9 cellular contexts compared by ENCODE assay signal in genomic region chr4:168511780-168512467, GRCh38. TPM values are rescaled to one million over a fixed set of nuclear protein-coding genes. Genes with fewer than 3 reads are reported as not detected.
DNase-seq lines count a peak whose midpoint lies in the region; ATAC-seq and TF ChIP-seq lines count a peak whose summit lies in the region.
"Had no signal": no experiment of that assay in that cellular context is flagged by ENCODE, and none has a peak within 500 bp of the region (broad histone marks: within the 10 kb centered on the region; RNA-seq: fewer than 3 reads in every experiment).

No MANE protein-coding gene starts in this region.

- H3K4me3 ChIP-seq in heart left ventricle = no peak overlapping the region

- TF ChIP-seq POLR2A in heart left ventricle (IDR thresholded peaks at IDR 0.05) = no peak

- TF ChIP-seq CTCF in heart left ventricle (IDR thresholded peaks at IDR 0.05) = no peak

- intact Hi-C loops in heart left ventricle (cut with DNase I) = loop anchor here in 8 of 10 donors (5.0 to 10.0 kb wide), 7 partner anchors 75 to 413 kb away; no protein-coding TSS in a partner anchor

- H3K27ac ChIP-seq in heart left ventricle = peak overlapping the region in 8 of 12 donors; percentile 14 to 54 (median 26)

- H3K9me3 ChIP-seq in heart left ventricle = no peaks in the 10 kb centered on the region

- peaks cover 0 to 5% (median 0%) of the 10 kb centered on the region in 9 donors for H3K36me3 ChIP-seq in heart left ventricle

- no peaks in the 10 kb centered on the region for H3K27me3 ChIP-seq in heart left ventricle

- peaks cover 0 to 59% (median 19%) of the 10 kb centered on the region in 12 donors for H3K4me1 ChIP-seq in heart left ventricle

- in situ Hi-C loops in SK-MEL-5 (cut with HindIII; ENCODE audit: low pct_unique_long_range_greater_than_20kb, low sequenced_read_pairs) = no loop called here

- WGBS in heart left ventricle, 4 donors = 76 to 86% (median 82%) methylated on average over 13 of the region's 13 CpGs

- peak; percentile 9 for DNase-seq in SK-MEL-5 (ENCODE audit: low read depth, low spot score)
- DNase-seq in activated CD8-positive, alpha-beta memory T cell treated with anti-CD3 and anti-CD28 coated beads, Interleukin-2, amount 50 U/mL, for 1 hour (ENCODE audit: extremely low read depth) = peak; percentile 27
- peak in 2 of 5 donors; percentile 44 for DNase-seq in heart left ventricle
- peak; percentile 20 for DNase-seq in stimulated activated CD8-positive, alpha-beta memory T cell treated with anti-CD3 and anti-CD28 coated beads, Interleukin-15, amount 100 ng/mL, for 1 hour (ENCODE audit: low read depth)

- ATAC-seq in heart left ventricle (peak in 3 of 4 donors; percentile 23 to 36 (median 27)), GM19463 (IDR thresholded peaks at IDR 0.05; ENCODE audit: unreplicated experiment) (no peak), GM19035 (IDR thresholded peaks at IDR 0.05; ENCODE audit: unreplicated experiment) (no peak), HG03135 (IDR thresholded peaks at IDR 0.05; ENCODE audit: unreplicated experiment) (no peak), GM21786 (IDR thresholded peaks at IDR 0.05; ENCODE audit: unreplicated experiment) (no peak)
- ATAC-seq: Panc1 had no signal

RNA-seq across cellular contexts. Expression of gene PALLD, which starts 15.1 kb away (rescaled TPM):
- 20.9 and 22.4 TPM in 2 replicates for total RNA-seq in SK-MEL-5 (2014; rRNA removed; shearing (Covaris generic))
- 20.7 and 35.8 TPM in 2 replicates for polyA plus RNA-seq in SK-MEL-5 (2015; cell fraction: cytosol; rRNA removed)
- 9.9 and 10.5 TPM in 2 replicates for polyA plus RNA-seq in SK-MEL-5 (2015; cell fraction: nucleus; rRNA removed)
- 1,000 to 10,000 TPM in 5 of 9 donors, 100 to 1,000 TPM in 4; 512 to 1,428 (median 1,015) TPM for total RNA-seq in heart left ventricle
- 1,000 to 10,000 TPM in 1 of 2 donors, 100 to 1,000 TPM in 1; 193 to 1,078 TPM for polyA plus RNA-seq in heart left ventricle

RNA-seq across cellular contexts. Expression of gene DDX60L, which starts 31.6 kb away (rescaled TPM):
- 15.2 and 20.4 TPM in 2 replicates for total RNA-seq in SK-MEL-5 (2014; rRNA removed; shearing (Covaris generic))
- 10.4 and 16.2 TPM in 2 replicates for polyA plus RNA-seq in SK-MEL-5 (2015; cell fraction: cytosol; rRNA removed)
- polyA plus RNA-seq in SK-MEL-5 (2015; cell fraction: nucleus; rRNA removed) = 40.5 and 43.1 TPM in 2 replicates
- 10 to 100 TPM in 6 of 9 donors, 1 to 10 TPM in 3; 5.5 to 26.8 (median 10.5) TPM for total RNA-seq in heart left ventricle
- polyA plus RNA-seq in heart left ventricle = 1 to 10 TPM; 4.5 to 7.1 TPM

Comparison
In these comparisons a context has a peak if more than half of its experiments do, and no peak if none do; other contexts are left out.
1. ATAC-seq: peak in heart left ventricle (3 of 4); none in GM19463 (single experiment), GM19035 (single experiment), HG03135 (single experiment) and GM21786 (single experiment).
2. RNA of gene PALLD, which starts 15.1 kb away (total RNA-seq): 512 to 1,428 TPM in heart left ventricle; 20.9 to 22.4 TPM in SK-MEL-5; every median in the first group is over 10 times any median in the second.